Comparison of ENCODE assay signal across 8 cellular contexts in the genomic region with DNA sequence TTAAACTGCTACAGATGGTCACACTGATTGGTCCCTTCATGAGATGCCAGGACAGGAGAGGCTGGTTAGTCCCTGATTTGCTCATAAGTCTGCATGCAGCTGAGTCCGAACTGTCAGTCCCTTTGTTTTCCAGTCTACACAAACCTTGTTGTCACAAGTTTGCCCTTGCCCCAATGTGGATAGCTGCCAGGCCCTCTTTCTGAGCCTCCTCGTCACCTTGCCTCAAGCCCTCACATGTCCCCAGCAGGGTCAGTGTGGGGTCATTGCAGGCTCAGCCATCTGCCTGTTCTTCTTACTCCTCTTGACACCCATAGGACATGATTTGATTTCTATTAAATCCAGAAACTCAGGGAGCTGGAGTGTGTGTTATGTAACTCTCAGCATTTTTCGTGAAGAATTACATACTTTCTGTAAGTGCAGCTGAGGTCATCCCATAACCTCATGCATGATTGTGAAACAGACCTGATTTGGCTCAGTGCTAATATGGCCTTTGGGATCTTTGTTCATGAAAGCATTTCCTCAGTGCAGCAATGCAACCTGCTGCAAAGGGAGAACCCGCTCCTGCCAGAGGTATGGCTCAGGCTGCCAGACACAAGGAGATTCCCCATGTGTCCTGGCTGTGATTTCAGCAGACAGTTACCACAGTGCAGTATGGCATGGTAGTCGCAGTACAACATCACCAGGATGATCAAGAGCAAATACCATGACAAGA.
DNase-seq lines count a peak whose midpoint lies in the region; ATAC-seq and TF ChIP-seq lines count a peak whose summit lies in the region.

No MANE protein-coding gene starts in this region.

- no peak overlapping the region for H2BK5ac ChIP-seq in mesendoderm (ENCODE audit: low read length)

- no peak overlapping the region for H4K5ac ChIP-seq in mesendoderm (ENCODE audit: low read length)

- no peak overlapping the region for H3K56ac ChIP-seq in mesendoderm (ENCODE audit: low read length)

- WGBS in mesendoderm (ENCODE audit: extremely low coverage, insufficient coverage, low lambda C conversion rate), result no CpG with 5 or more reads among the region's 5 CpGs
- 72 to 74% (median 74%) methylated on average over 5 of the region's 5 CpGs for WGBS in ovary, 3 donors
- WGBS in transverse colon (ENCODE audit: low coverage in 1 of 2), 2 donors, result 90 to 94% methylated on average over 2 to 5 of the region's 5 CpGs

- H3K4me3 ChIP-seq in HUES6 (ENCODE audit: low read depth, low read length), result no peak overlapping the region
- H3K4me3 ChIP-seq in mesendoderm (ENCODE audit: low read length), result no peak overlapping the region
- no peak overlapping the region for H3K4me3 ChIP-seq in ovary
- H3K4me3 ChIP-seq in transverse colon, result no peak overlapping the region

- H3K79me1 ChIP-seq in mesendoderm (ENCODE audit: low read length), result no peaks in the 10 kb centered on the region

- H3K4ac ChIP-seq in mesendoderm (ENCODE audit: low read depth, low read length), result no peak overlapping the region

- H3K18ac ChIP-seq in mesendoderm (ENCODE audit: low read length), result no peak overlapping the region

- H3K27me3 ChIP-seq in HUES6 (ENCODE audit: control insufficient read depth, insufficient read depth, low read length) (no peaks in the 10 kb centered on the region), mesendoderm (ENCODE audit: insufficient read depth, low read length, poor library complexity) (no peaks in the 10 kb centered on the region), ovary (no peaks in the 10 kb centered on the region), transverse colon (no peaks in the 10 kb centered on the region)

- H3K36me3 ChIP-seq in HUES6 (ENCODE audit: control insufficient read depth, insufficient read depth, low read length), result peaks cover 49% of the 10 kb centered on the region
- peaks cover 10% of the 10 kb centered on the region for H3K36me3 ChIP-seq in mesendoderm (ENCODE audit: control insufficient read depth, insufficient read depth, low read length)
- no peaks in the 10 kb centered on the region for H3K36me3 ChIP-seq in ovary
- peaks cover 0 to 45% (median 16%) of the 10 kb centered on the region in 4 donors for H3K36me3 ChIP-seq in transverse colon

- no peaks in the 10 kb centered on the region for H3K79me2 ChIP-seq in mesendoderm (ENCODE audit: control insufficient read depth, insufficient read depth, low read length)

- in situ Hi-C loops in transverse colon (cut with MboI; ENCODE audit: low pct_ligation_motif_present in 1 of 4, low pct_unique_long_range_greater_than_20kb in 1 of 4, low sequenced_read_pairs in 3 of 4), result no loop called here

- H4K8ac ChIP-seq in mesendoderm (ENCODE audit: low read depth, low read length), result no peak overlapping the region

- no peak overlapping the region for H3K23ac ChIP-seq in mesendoderm (ENCODE audit: low read length)

- H3K9ac ChIP-seq in HUES6 (ENCODE audit: low read length) (peak overlapping the region; percentile 3), mesendoderm (ENCODE audit: low read length) (no peak overlapping the region)

- H3K9me3 ChIP-seq in HUES6 (ENCODE audit: control insufficient read depth, insufficient read depth, low read depth, low read length) (no peaks in the 10 kb centered on the region), ovary (no peaks in the 10 kb centered on the region), transverse colon (no peaks in the 10 kb centered on the region)

- peak; percentile 53 for DNase-seq in AG08396 (ENCODE audit: low spot score)
- DNase-seq in cerebellum (ENCODE audit: low spot score), result peak; percentile 55
- DNase-seq in mesendoderm, result no peak
- DNase-seq in ovary, result no peak
- no peak for DNase-seq in transverse colon
- no peak for DNase-seq in NCI-H1105 treated with DMSO at 0.1 percent for 48 hours (lab: John Stamatoyannopoulos, UW)

- H2BK15ac ChIP-seq in mesendoderm (replicated peaks; ENCODE audit: low read depth), result no peak overlapping the region

- no peak for TF ChIP-seq CTCF in ovary (IDR thresholded peaks at IDR 0.05)
- no peak for TF ChIP-seq CTCF in transverse colon (IDR thresholded peaks at IDR 0.05)

- H3K4me2 ChIP-seq in mesendoderm (ENCODE audit: low read length), result no peak overlapping the region

- no peak for TF ChIP-seq POLR2A in ovary (IDR thresholded peaks at IDR 0.05)
- no peak for TF ChIP-seq POLR2A in transverse colon (IDR thresholded peaks at IDR 0.05)

- intact Hi-C loops in ovary (cut with DNase I), result no loop called here
- intact Hi-C loops in transverse colon (cut with DNase I; ENCODE audit: low total_unique reads), result no loop called here

- TF ChIP-seq EP300 in ovary (IDR thresholded peaks at IDR 0.05), result no peak
- TF ChIP-seq EP300 in transverse colon (IDR thresholded peaks at IDR 0.05; ENCODE audit: low read depth), result no peak

- no peak overlapping the region for H2AK5ac ChIP-seq in mesendoderm (ENCODE audit: low read length)

- ATAC-seq in HG02870 (IDR thresholded peaks at IDR 0.05; ENCODE audit: unreplicated experiment), result no peak

- no peak overlapping the region for H2BK120ac ChIP-seq in mesendoderm (ENCODE audit: low read depth, low read length)

- H3K4me1 ChIP-seq in HUES6 (ENCODE audit: control insufficient read depth, insufficient read depth, low read length), result no peaks in the 10 kb centered on the region; the same call in 1 of the 2 replicates
- no peaks in the 10 kb centered on the region for H3K4me1 ChIP-seq in mesendoderm (ENCODE audit: control insufficient read depth, low read depth, low read length)
- H3K4me1 ChIP-seq in ovary (ENCODE audit: insufficient read depth), result no peaks in the 10 kb centered on the region
- H3K4me1 ChIP-seq in transverse colon, result no peaks in the 10 kb centered on the region

- H3K27ac ChIP-seq in HUES6 (ENCODE audit: low read depth, low read length) (no peak overlapping the region), mesendoderm (ENCODE audit: low read depth, low read length) (peak overlapping the region; percentile 11), ovary (no peak overlapping the region), transverse colon (peak overlapping the region in 2 of 4 donors; percentile 6 to 8)

Comparison
In these comparisons a context has a peak if more than half of its experiments do, and no peak if none do; other contexts are left out.
1. DNase-seq: peak in AG08396 (single experiment) and cerebellum (single experiment); none in mesendoderm (single experiment), ovary (0 of 5), transverse colon (single experiment) and NCI-H1105 treated with DMSO at 0.1 percent for 48 hours (single experiment).